In the genomic region with DNA sequence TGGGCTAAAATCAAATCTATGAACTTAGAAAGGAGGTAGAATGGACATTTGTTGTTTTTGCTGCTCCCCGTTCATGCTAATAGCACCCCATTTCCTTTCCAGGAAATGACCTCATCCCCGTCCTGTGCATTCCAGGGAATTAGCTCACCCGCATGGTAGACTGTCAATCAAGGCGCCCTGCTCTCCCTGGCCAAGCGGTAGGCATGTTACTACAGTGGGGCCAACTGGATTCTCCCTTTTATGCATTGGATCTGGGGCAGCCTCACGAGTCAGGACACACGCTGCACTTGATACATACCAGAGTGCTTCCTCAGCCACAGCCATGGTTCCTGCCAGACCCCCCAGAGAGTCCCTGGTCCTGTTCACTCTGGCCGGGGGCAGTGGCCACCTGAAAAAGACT, we compare ENCODE assay signal across 15 cellular contexts.
DNase-seq lines count a peak whose midpoint lies in the region; FAIRE-seq and TF ChIP-seq lines count a peak whose summit lies in the region.
"Had no signal": no experiment of that assay in that cellular context is flagged by ENCODE, and none has a peak within 500 bp of the region (broad histone marks: within the 10 kb centered on the region; RNA-seq: fewer than 3 reads in every experiment).

No MANE protein-coding gene starts in this region.

- POLR2A ChIA-PET in A673 (lab: Charles Lee; ENCODE audit: low non-redundant PET): no interaction called here

- no peak for FAIRE-seq in H54 (lab: Jason Lieb, UNC)
- FAIRE-seq in frontal cortex (lab: Jason Lieb, UNC): no peak

- H3K4me1 ChIP-seq in A673 (ENCODE audit: insufficient read depth, low read length, poor library complexity, severe bottlenecking): peaks cover 8% of the 10 kb centered on the region
- H3K4me1 ChIP-seq: body of pancreas, Caco-2 had no signal

- no TSS peak for BruUV-seq in A673 (replicated peaks; lab: Mats Ljungman, UMichigan)

- no peak for TF ChIP-seq CTCF in A673 (conservative IDR thresholded peaks at IDR 0.05; ENCODE audit: low read depth, low read length)

- no peaks in the 10 kb centered on the region for H3K36me3 ChIP-seq in A673 (ENCODE audit: insufficient read depth, low read length, poor library complexity, severe bottlenecking)

- DNase-seq in A673 (ENCODE audit: low spot score): peak; percentile 63
- DNase-seq in H54 (ENCODE audit: insufficient read length, low spot score): peak; percentile 61
- peak; percentile 77 for DNase-seq in astrocyte of the hippocampus (ENCODE audit: low read depth, low spot score)
- peak; percentile 25 for DNase-seq in kidney glomerular epithelial cell (lab: John Stamatoyannopoulos, UW)
- DNase-seq in frontal cortex (ENCODE audit: low spot score in 2 of 2): no peak
- no peak for DNase-seq in NCI-H2171 (lab: John Stamatoyannopoulos, UW)
- no peak for DNase-seq in HuH-7.5 (ENCODE audit: low spot score)
- no peak for DNase-seq in HT-29 (ENCODE audit: low spot score)
- DNase-seq: activated B cell treated with CpG ODN at 0.5 μM for 24 hours, activated gamma-delta T cell, body of pancreas, Caco-2, NCI-H187 treated with DMSO at 0.1 percent for 48 hours, NCI-H69, PC-9 had no signal

- no peak overlapping the region for H3K27ac ChIP-seq in A673 (ENCODE audit: low read depth, low read length, poor library complexity, severe bottlenecking)
- H3K27ac ChIP-seq: PC-9 had no signal

- no peaks in the 10 kb centered on the region for H3K27me3 ChIP-seq in A673 (replicated peaks; ENCODE audit: insufficient read depth, low read depth, low read length, poor library complexity)
- H3K27me3 ChIP-seq: body of pancreas had no signal

- no peak overlapping the region for H3K4me3 ChIP-seq in A673 (ENCODE audit: low read depth, low read length, poor library complexity, severe bottlenecking)
- H3K4me3 ChIP-seq: body of pancreas, PC-9 had no signal

- intact Hi-C loops in A673 (cut with micrococcal nuclease; ENCODE audit: unreplicated experiment): no loop called here

- H3K9me3 ChIP-seq in A673 (ENCODE audit: low read depth, low read length, poor library complexity, severe bottlenecking): no peaks in the 10 kb centered on the region
- H3K9me3 ChIP-seq: body of pancreas, Caco-2 had no signal

- TF ChIP-seq POLR2A in H54 (IDR thresholded peaks at IDR 0.05; ENCODE audit: low read depth, low read length): no peak

- CTCF ChIA-PET in A673 (lab: Charles Lee): no interaction called here

Comparison
In these comparisons a context has a peak if more than half of its experiments do, and no peak if none do; other contexts are left out.
1. DNase-seq: peak in A673 (single experiment), H54 (single experiment), astrocyte of the hippocampus (single experiment) and kidney glomerular epithelial cell (single experiment); none in frontal cortex (0 of 2), NCI-H2171 (single experiment), HuH-7.5 (single experiment) and HT-29 (single experiment).